In the genomic region with DNA sequence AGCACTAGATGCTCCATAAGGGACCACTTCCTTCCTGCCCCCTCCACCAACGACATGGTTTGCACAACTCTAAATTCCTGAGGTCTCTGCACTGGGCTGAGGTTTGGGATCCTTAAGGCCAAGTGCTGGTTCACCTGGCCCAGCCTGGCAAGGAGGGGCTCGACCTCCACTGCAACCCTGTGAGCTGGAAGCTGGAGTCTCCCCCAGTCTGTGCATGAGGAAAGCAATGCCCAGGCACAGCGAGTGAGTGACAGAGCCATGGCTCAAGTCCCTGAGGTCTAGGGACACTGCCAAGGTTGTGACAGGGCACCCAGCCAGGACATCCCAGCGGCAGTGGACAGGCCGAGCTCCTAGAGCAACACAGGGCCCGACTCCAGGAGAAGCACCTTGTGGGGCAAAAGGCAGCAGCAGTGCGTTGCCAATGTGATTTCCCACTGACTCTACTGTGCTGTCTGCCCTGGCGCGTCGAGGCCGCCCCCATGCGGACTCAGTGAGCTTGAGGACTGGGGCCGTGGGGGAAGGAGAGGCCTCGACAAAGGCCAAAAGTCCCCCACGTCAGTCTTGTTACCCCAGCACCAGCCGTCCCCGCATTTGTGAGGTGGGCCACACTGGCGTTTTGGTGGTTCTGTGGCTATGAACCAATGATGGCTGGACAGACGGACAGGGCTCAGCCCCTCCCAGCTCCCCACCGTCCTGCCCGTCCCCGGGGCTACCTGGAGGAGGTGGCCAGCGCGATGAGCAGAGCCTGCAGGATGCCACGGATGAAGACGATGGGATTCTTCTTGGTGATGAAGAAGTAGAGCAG, we compare ENCODE assay signal across 18 cellular contexts. TPM values are rescaled to one million over a fixed set of nuclear protein-coding genes. Genes with fewer than 3 reads are reported as not detected.
DNase-seq lines count a peak whose midpoint lies in the region; ATAC-seq, FAIRE-seq and TF ChIP-seq lines count a peak whose summit lies in the region.
"Had no signal": no experiment of that assay in that cellular context is flagged by ENCODE, and none has a peak within 500 bp of the region (broad histone marks: within the 10 kb centered on the region; RNA-seq: fewer than 3 reads in every experiment).

No MANE protein-coding gene starts in this region.

- H3K4me2 ChIP-seq in H1 (ENCODE audit: insufficient read depth in 1 of 2, low read depth in 2 of 2, low read length in 2 of 2): no peak overlapping the region

- H3K4me1 ChIP-seq in H1 (replicated peaks in 1 of 4; ENCODE audit: control insufficient read depth in 3 of 4, insufficient read depth in 4 of 4, low read length in 3 of 4) (peaks cover 0 to 5% (median 0%) of the 10 kb centered on the region in 4 experiments; a peak in 3 of 7 replicates), lung (ENCODE audit: control insufficient read depth in 2 of 2, insufficient read depth in 2 of 2, low read length in 2 of 2) (peaks cover 0 to 7% of the 10 kb centered on the region in 2 donors)

- H3K9ac ChIP-seq in H1 (replicated peaks in 1 of 4; ENCODE audit: extremely low read depth in 1 of 4, low read depth in 3 of 4, low read length in 3 of 4): no peak overlapping the region

- no peak overlapping the region for H4K91ac ChIP-seq in H1 (replicated peaks; ENCODE audit: insufficient read length, low read length)

- 91% methylated on average over 22 of the region's 26 CpGs; no CpG with 5 or more reads in 1 of the 2 experiments for WGBS in H1 (ENCODE audit: extremely low coverage in 1 of 2, insufficient coverage in 1 of 2, insufficient read length in 1 of 2, insufficient replicate concordance in 2 of 2, low coverage in 1 of 2, low lambda C conversion rate in 2 of 2, missing lambda C conversion rate in 1 of 2), 2 experiments
- WGBS in lung, 2 donors: 82 to 83% methylated on average over 26 of the region's 26 CpGs

- no peak overlapping the region for H2AK5ac ChIP-seq in H1 (ENCODE audit: low read depth, low read length)

- H4K20me1 ChIP-seq in H1 (replicated peaks in 1 of 2; ENCODE audit: control insufficient read depth in 1 of 2, insufficient read depth in 2 of 2, low read length in 2 of 2): no peaks in the 10 kb centered on the region

- peak; percentile 46 for DNase-seq in Ammon's horn (ENCODE audit: low spot score)
- DNase-seq in LNCaP clone FGC (ENCODE audit: low read depth): peak; percentile 73
- DNase-seq in H1 (ENCODE audit: low read depth in 1 of 2, low spot score in 2 of 2): no peak
- peak; percentile 60 for DNase-seq in lung (ENCODE audit: low spot score)
- DNase-seq in activated T-cell treated with anti-CD3 and anti-CD28 coated beads, Interleukin-2, amount 50 U/mL, for 4 hours: no peak
- no peak for DNase-seq in NCI-H748 treated with DMSO at 0.1 percent for 48 hours (lab: John Stamatoyannopoulos, UW)
- DNase-seq: ACHN, foreskin fibroblast, kidney glomerular epithelial cell, NCI-H1694 treated with DMSO at 0.1 percent for 48 hours, NCI-H774, transverse colon had no signal

- peaks cover 6% of the 10 kb centered on the region; the same call in 1 of the 2 replicates for H3K23me2 ChIP-seq in H1 (ENCODE audit: low read depth, low read length)

- no peak overlapping the region for H2BK5ac ChIP-seq in H1 (ENCODE audit: low read depth, low read length)

- H3K4me1 Mint-ChIP-seq in activated T-cell treated with anti-CD3 and anti-CD28 coated beads, Interleukin-2, amount 50 U/mL, for 4 hours (ENCODE audit: low read depth): no peaks in the 10 kb centered on the region
- H3K4me1 Mint-ChIP-seq: neural crest cell had no signal

- H3K27me3 ChIP-seq in H1 (replicated peaks in 1 of 4; ENCODE audit: control insufficient read depth in 3 of 4, extremely low read depth in 1 of 4, insufficient read depth in 3 of 4, low read length in 3 of 4) (no peaks in the 10 kb centered on the region), lung (ENCODE audit: control insufficient read depth, insufficient read depth) (no peaks in the 10 kb centered on the region)
- H3K27me3 ChIP-seq: dorsolateral prefrontal cortex, transverse colon had no signal

- no peak for TF ChIP-seq EP300 in H1 (IDR thresholded peaks at IDR 0.05; ENCODE audit: borderline replicate concordance in 1 of 2, low read depth in 2 of 2, low read length in 2 of 2)

- H3K79me2 ChIP-seq in H1 (ENCODE audit: control insufficient read depth in 1 of 2, insufficient read depth in 2 of 2, low read length in 2 of 2): no peaks in the 10 kb centered on the region

- POLR2A ChIA-PET in H1 (lab: Charles Lee; ENCODE audit: partially characterized antibody): interaction anchor here (0.9 to 1.9 kb wide), 2 partner anchors 13 to 16 kb away, joined by 3 to 5 read pairs; no protein-coding TSS in a partner anchor

- TF ChIP-seq CTCF in LNCaP clone FGC (IDR thresholded peaks at IDR 0.05; ENCODE audit: control insufficient read depth, extremely low read depth, insufficient read depth) (peak; percentile 17; the same call in 1 of the 2 replicates), H1 (IDR thresholded peaks at IDR 0.05; ENCODE audit: control extremely low read depth in 1 of 3, insufficient read depth in 1 of 3, low read depth in 1 of 3, low read length in 3 of 3) (no peak), lung (IDR thresholded peaks at IDR 0.05; ENCODE audit: control extremely low read depth, extremely low read depth) (no peak)

- no peak overlapping the region for H3K23ac ChIP-seq in H1 (ENCODE audit: insufficient read length)

- peaks cover 4 to 12% of the 10 kb centered on the region in 2 experiments; a peak in 2 of 4 replicates for H3K9me3 ChIP-seq in H1 (ENCODE audit: insufficient read depth in 2 of 2, low read depth in 1 of 2, low read length in 1 of 2)
- H3K9me3 ChIP-seq in lung (ENCODE audit: control insufficient read depth in 2 of 2, insufficient read depth in 1 of 2, low read length in 1 of 2): no peaks in the 10 kb centered on the region
- H3K9me3 ChIP-seq: transverse colon had no signal

- no peak overlapping the region for H4K5ac ChIP-seq in H1 (ENCODE audit: insufficient read length, low read depth, low read length)

- H2AFZ ChIP-seq in H1 (ENCODE audit: low read length): no peak overlapping the region

- H2BK12ac ChIP-seq in H1 (ENCODE audit: low read depth, low read length): peak overlapping the region; percentile 7; the same call in 1 of the 2 replicates

- no peak overlapping the region for H2BK20ac ChIP-seq in H1 (ENCODE audit: low read length)

- no peaks in the 10 kb centered on the region for H3K79me1 ChIP-seq in H1 (ENCODE audit: low read depth, low read length)

- no peak overlapping the region for H3K56ac ChIP-seq in H1 (replicated peaks; ENCODE audit: insufficient read length, low read depth, low read length)

- no peak for FAIRE-seq in H1 (lab: Jason Lieb, UNC)
- FAIRE-seq: H54 had no signal

- H3K36me3 ChIP-seq in H1 (ENCODE audit: control insufficient read depth in 2 of 4, insufficient read depth in 4 of 4, low read length in 3 of 4): no peaks in the 10 kb centered on the region; a peak in 1 of 8 replicates
- H3K36me3 ChIP-seq in lung (ENCODE audit: control insufficient read depth in 2 of 2, insufficient read depth in 2 of 2, low read length in 2 of 2): no peaks in the 10 kb centered on the region
- H3K36me3 ChIP-seq: transverse colon had no signal

- no peak for TF ChIP-seq POLR2A in H1 (IDR thresholded peaks at IDR 0.05; ENCODE audit: control extremely low read depth in 1 of 2, low read depth in 2 of 2, low read length in 2 of 2)

- no peaks in the 10 kb centered on the region for H3K27me3 Mint-ChIP-seq in activated T-cell treated with anti-CD3 and anti-CD28 coated beads, Interleukin-2, amount 50 U/mL, for 4 hours (ENCODE audit: low read depth)

- H2BK120ac ChIP-seq in H1 (replicated peaks; ENCODE audit: low read depth, low read length): no peak overlapping the region

- CTCF ChIA-PET in H1 (lab: Charles Lee; ENCODE audit: partially characterized antibody): interaction anchor here (0.9 to 2.0 kb wide), 8 partner anchors 9 to 94 kb away, joined by 3 to 8 read pairs (median 4); no protein-coding TSS in a partner anchor

- H3K4ac ChIP-seq in H1 (replicated peaks; ENCODE audit: insufficient read length, low read depth, low read length): no peak overlapping the region

- TF ChIP-seq RAD21 in H1 (IDR thresholded peaks at IDR 0.05 in 1 of 2, conservative IDR thresholded peaks at IDR 0.05 in 1 of 2; ENCODE audit: low read depth in 2 of 2, low read length in 2 of 2): peak in 1 of 2 experiments; percentile 27; a peak in 1 of 4 replicates

- no peaks in the 10 kb centered on the region for H3K36me3 Mint-ChIP-seq in activated T-cell treated with anti-CD3 and anti-CD28 coated beads, Interleukin-2, amount 50 U/mL, for 4 hours (ENCODE audit: insufficient read depth)

- H3K9me3 Mint-ChIP-seq in activated T-cell treated with anti-CD3 and anti-CD28 coated beads, Interleukin-2, amount 50 U/mL, for 4 hours: no peaks in the 10 kb centered on the region
- H3K9me3 Mint-ChIP-seq: neural crest cell had no signal

- H3K4me3 ChIP-seq in LNCaP clone FGC (ENCODE audit: low read depth, low read length) (no peak overlapping the region), H1 (ENCODE audit: extremely low read depth in 1 of 4, insufficient read depth in 2 of 4, low read depth in 3 of 4, low read length in 4 of 4) (no peak overlapping the region), lung (no peak overlapping the region)
- H3K4me3 ChIP-seq: dorsolateral prefrontal cortex, transverse colon had no signal

- H4K8ac ChIP-seq in H1 (ENCODE audit: extremely low read depth, insufficient read depth, low read length): peak overlapping the region; percentile 3; the same call in 1 of the 2 replicates

- no peak for ATAC-seq in lung (ENCODE audit: insufficient read depth, low FRiP score)
- ATAC-seq in activated T-cell treated with anti-CD3 and anti-CD28 coated beads, Interleukin-2, amount 50 U/mL, for 4 hours: no peak
- no peak for ATAC-seq in HG02852 (IDR thresholded peaks at IDR 0.05; ENCODE audit: unreplicated experiment)
- no peak for ATAC-seq in HG03432 (IDR thresholded peaks at IDR 0.05; ENCODE audit: unreplicated experiment)

- H3K27ac ChIP-seq in H1 (ENCODE audit: low read depth, low read length) (no peak overlapping the region), lung (ENCODE audit: low read depth in 1 of 2, low read length in 1 of 2) (no peak overlapping the region)
- H3K27ac ChIP-seq: dorsolateral prefrontal cortex had no signal

- no peak overlapping the region for H3K14ac ChIP-seq in H1 (ENCODE audit: insufficient read length)

- no peak overlapping the region for H3K4me3 Mint-ChIP-seq in activated T-cell treated with anti-CD3 and anti-CD28 coated beads, Interleukin-2, amount 50 U/mL, for 4 hours
- H3K4me3 Mint-ChIP-seq: neural crest cell had no signal

- H3K18ac ChIP-seq in H1 (ENCODE audit: extremely low read depth, low read length): no peak overlapping the region

- no peak overlapping the region for H2BK15ac ChIP-seq in H1 (ENCODE audit: low read length)

RNA-seq across cellular contexts. Expression of a gene that starts 30.0 kb away (rescaled TPM):
- total RNA-seq in H1 (2021; fragmentation: NEBNext Ultra II Directional; extraction: Animal tissue kit (Norgen Biotek cat#: 25700)): 0.11 and 0.17 TPM in 2 replicates
- polyA plus RNA-seq in H1 (2011; rRNA removed) (0.17 and 0.63 TPM in 2 replicates), lung (10 to 100 TPM; 16.4 to 27.0 TPM)
- 0.50 TPM for polyA plus RNA-seq in H1 (2011; cell fraction: cytosol; rRNA removed)
- 0.91 TPM for polyA plus RNA-seq in H1 (2011; cell fraction: nucleus; rRNA removed)
- polyA plus RNA-seq in H1 (2012, experiment 1 of 2): 0.17 to 0.42 TPM (median 0.31 TPM) in 4 replicates
- polyA plus RNA-seq in H1 (2012, experiment 2 of 2): 0.22 TPM
- polyA plus RNA-seq in H1 (2013, experiment 1 of 2): 0.14 TPM
- polyA plus RNA-seq in H1 (2013, experiment 2 of 2): 0.22 TPM
- polyA minus RNA-seq in H1 (2011; rRNA and poly(A)+ RNA removed): 0.28 and 0.39 TPM in 2 replicates
- polyA minus RNA-seq in H1 (2011; cell fraction: cytosol; rRNA and poly(A)+ RNA removed): 1.8 TPM
- polyA minus RNA-seq in H1 (2011; cell fraction: nucleus; rRNA and poly(A)+ RNA removed): 0.30 TPM
- 10 to 100 TPM; 12.9 to 40.9 TPM for total RNA-seq in lung
- under 1 TPM in 2 of 3 donors, not detected in 1; 0.11 to 0.23 TPM for total RNA-seq in activated T-cell treated with anti-CD3 and anti-CD28 coated beads, Interleukin-2, amount 50 U/mL, for 4 hours
- total RNA-seq: SK-MEL-5 had no signal

RNA-seq across cellular contexts. Expression of a gene that starts 50.4 kb away (rescaled TPM):
- total RNA-seq in H1 (2021; fragmentation: NEBNext Ultra II Directional; extraction: Animal tissue kit (Norgen Biotek cat#: 25700)): not detected in 2 replicates
- 0.03 TPM in 1 of 2 replicates, not detected in the other for polyA plus RNA-seq in H1 (2011; rRNA removed)
- not detected for polyA plus RNA-seq in H1 (2011; cell fraction: cytosol; rRNA removed)
- 0.10 TPM for polyA plus RNA-seq in H1 (2011; cell fraction: nucleus; rRNA removed)
- polyA plus RNA-seq in H1 (2012, experiment 1 of 2): not detected in 4 replicates
- polyA plus RNA-seq in H1 (2012, experiment 2 of 2): not detected
- polyA plus RNA-seq in H1 (2013, experiment 1 of 2): not detected
- not detected for polyA plus RNA-seq in H1 (2013, experiment 2 of 2)
- not detected in 2 replicates for polyA minus RNA-seq in H1 (2011; rRNA and poly(A)+ RNA removed)
- not detected for polyA minus RNA-seq in H1 (2011; cell fraction: cytosol; rRNA and poly(A)+ RNA removed)
- polyA minus RNA-seq in H1 (2011; cell fraction: nucleus; rRNA and poly(A)+ RNA removed): not detected
- total RNA-seq in lung: under 1 TPM; 0.14 to 0.61 TPM
- polyA plus RNA-seq in lung: under 1 TPM; 0.14 to 0.81 TPM
- total RNA-seq in activated T-cell treated with anti-CD3 and anti-CD28 coated beads, Interleukin-2, amount 50 U/mL, for 4 hours: not detected
- total RNA-seq: neural crest cell, SK-MEL-5 had no signal

Comparison
In these comparisons a context has a peak if more than half of its experiments do, and no peak if none do; other contexts are left out.
1. DNase-seq: peak in Ammon's horn (single experiment), LNCaP clone FGC (single experiment) and lung (single experiment); none in H1 (0 of 2), activated T-cell treated with anti-CD3 and anti-CD28 coated beads, Interleukin-2, amount 50 U/mL, for 4 hours (single experiment) and NCI-H748 treated with DMSO at 0.1 percent for 48 hours (single experiment).
2. RNA of a gene that starts 30.0 kb away (total RNA-seq): 12.9 to 40.9 TPM in lung; 0.11 to 0.17 TPM in H1 and 0.11 to 0.23 TPM in activated T-cell treated with anti-CD3 and anti-CD28 coated beads, Interleukin-2, amount 50 U/mL, for 4 hours; every median in the first group is over 10 times any median in the second.